In the genomic region with DNA sequence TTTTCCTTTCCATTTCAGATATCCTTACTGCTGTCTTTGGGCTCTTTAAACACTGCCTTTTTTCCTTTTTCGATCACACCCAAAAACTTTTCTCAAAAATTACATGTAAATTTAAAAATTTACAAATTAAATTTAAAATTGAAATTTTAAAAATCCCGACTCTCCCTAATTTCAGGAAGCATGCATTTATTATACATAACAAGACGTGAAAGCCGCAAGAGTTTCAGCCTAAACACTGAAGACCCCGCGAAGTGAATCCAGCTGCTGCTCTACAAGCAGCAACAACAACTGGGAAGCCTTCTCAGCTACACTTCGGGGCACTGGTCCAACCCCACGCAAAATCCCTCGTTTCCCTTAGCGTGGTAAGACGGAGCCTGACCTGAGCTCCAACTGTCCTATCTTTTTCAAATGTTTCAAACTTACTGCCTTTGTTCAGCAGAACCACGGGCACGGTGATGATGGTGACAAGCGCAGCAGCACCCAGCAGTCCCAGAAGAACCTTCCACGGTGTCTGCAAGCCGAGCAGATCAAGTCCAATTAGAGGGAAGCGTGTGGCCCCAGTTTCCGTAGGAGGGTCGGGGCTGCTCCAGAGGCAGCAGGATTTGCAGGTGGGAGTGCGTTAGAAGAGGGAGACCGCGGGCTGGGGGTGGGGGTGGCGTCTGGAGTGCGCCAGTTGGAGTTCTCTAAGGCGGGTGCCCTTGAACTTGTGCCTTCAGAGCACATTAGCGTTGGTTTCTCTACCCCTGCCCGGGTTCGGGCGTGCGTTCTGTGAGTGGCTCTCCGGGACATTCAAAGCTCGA, we compare ENCODE assay signal across 8 cellular contexts. TPM values are rescaled to one million over a fixed set of nuclear protein-coding genes. Genes with fewer than 3 reads are reported as not detected.
DNase-seq lines count a peak whose midpoint lies in the region; ATAC-seq and TF ChIP-seq lines count a peak whose summit lies in the region.

No MANE protein-coding gene starts in this region.

- H3K27ac ChIP-seq in AG04450 (ENCODE audit: low read depth, low read length) (peak overlapping the region; percentile 85), iPS-18a (ENCODE audit: low read length) (no peak overlapping the region), smooth muscle cell (ENCODE audit: low read depth) (peak overlapping the region; percentile 67)

- no peaks in the 10 kb centered on the region for H4K20me1 ChIP-seq in smooth muscle cell (ENCODE audit: low read depth)

- H3K4me2 ChIP-seq in smooth muscle cell = peak overlapping the region; percentile 92

- no peaks in the 10 kb centered on the region for H3K27me3 Mint-ChIP-seq in activated naive CD8-positive, alpha-beta T cell

- peaks cover 15% of the 10 kb centered on the region for H3K36me3 Mint-ChIP-seq in activated naive CD8-positive, alpha-beta T cell

- H3K4me1 ChIP-seq in iPS-18a (ENCODE audit: control insufficient read depth, low read depth, low read length) (peaks cover 17% of the 10 kb centered on the region), smooth muscle cell (ENCODE audit: low read depth) (peaks cover 8% of the 10 kb centered on the region)

- no peaks in the 10 kb centered on the region for H3K9me3 Mint-ChIP-seq in activated naive CD8-positive, alpha-beta T cell (ENCODE audit: low read depth)

- H3K4me1 Mint-ChIP-seq in activated naive CD8-positive, alpha-beta T cell (ENCODE audit: low read depth) = peaks cover 56% of the 10 kb centered on the region

- ATAC-seq in GM18909 (IDR thresholded peaks at IDR 0.05; ENCODE audit: poor library complexity, unreplicated experiment) = no peak

- no peaks in the 10 kb centered on the region for H3K79me2 ChIP-seq in smooth muscle cell (ENCODE audit: low read depth)

- POLR2A ChIA-PET in AG04450 (lab: Yijun Ruan, JAX) = interaction anchor here (0.8 to 2.0 kb wide), 4 partner anchors 15 to 124 kb away, joined by 3 to 14 read pairs (median 4); no protein-coding TSS in a partner anchor

- DNase-seq in AG04450 (ENCODE audit: low read depth, low spot score) (no peak), HuH-7 (ENCODE audit: low spot score) (peak; percentile 23), smooth muscle cell (lab: John Stamatoyannopoulos, UW; ENCODE audit: unreplicated experiment) (no peak), HK-2 (ENCODE audit: unreplicated experiment) (no peak), NAMALWA (ENCODE audit: low spot score) (no peak)

- H2AFZ ChIP-seq in smooth muscle cell (ENCODE audit: low read depth) = peak overlapping the region; percentile 64

- peak overlapping the region; percentile 76 for H3K4me3 ChIP-seq in AG04450 (ENCODE audit: low read depth, low read length)
- peak overlapping the region; percentile 89 for H3K4me3 ChIP-seq in iPS-18a (ENCODE audit: low read length)
- H3K4me3 ChIP-seq in smooth muscle cell = peak overlapping the region; percentile 53

- WGBS in smooth muscle cell (ENCODE audit: low lambda C conversion rate) = 19% methylated on average over 32 of the region's 32 CpGs

- H3K9me3 ChIP-seq in AG04450 (ENCODE audit: control insufficient read depth, insufficient read depth, low read length) (no peaks in the 10 kb centered on the region), iPS-18a (ENCODE audit: control insufficient read depth, low read depth, low read length) (no peaks in the 10 kb centered on the region), smooth muscle cell (replicated peaks; ENCODE audit: low read depth) (no peaks in the 10 kb centered on the region)

- no peak for TF ChIP-seq CTCF in AG04450 (IDR thresholded peaks at IDR 0.05; ENCODE audit: low read depth, low read length)
- no peak for TF ChIP-seq CTCF in smooth muscle cell (IDR thresholded peaks at IDR 0.05; ENCODE audit: borderline replicate concordance, insufficient read depth, poor library complexity, severe bottlenecking)

- peak overlapping the region; percentile 97 for H3K27ac Mint-ChIP-seq in activated naive CD8-positive, alpha-beta T cell

- H3K9ac ChIP-seq in iPS-18a (ENCODE audit: low read length) = peak overlapping the region; percentile 36
- H3K9ac ChIP-seq in smooth muscle cell (ENCODE audit: low read depth) = no peak overlapping the region

- H3K27me3 ChIP-seq in AG04450 (ENCODE audit: control insufficient read depth, insufficient read depth, low read length) (no peaks in the 10 kb centered on the region), iPS-18a (ENCODE audit: control insufficient read depth, insufficient read depth, low read length) (peaks cover 40% of the 10 kb centered on the region), smooth muscle cell (ENCODE audit: low read depth) (no peaks in the 10 kb centered on the region)

- CTCF ChIA-PET in AG04450 (lab: Charles Lee) = interaction anchor here (1.1 to 1.4 kb wide), 4 partner anchors 50 to 225 kb away, joined by 3 to 5 read pairs (median 4); no protein-coding TSS in a partner anchor

- H3K36me3 ChIP-seq in iPS-18a (ENCODE audit: control insufficient read depth, low read depth, low read length) (no peaks in the 10 kb centered on the region), smooth muscle cell (ENCODE audit: low read depth) (no peaks in the 10 kb centered on the region)

- peak overlapping the region; percentile 98 for H3K4me3 Mint-ChIP-seq in activated naive CD8-positive, alpha-beta T cell

- H3F3A ChIP-seq in smooth muscle cell (ENCODE audit: low read depth) = peaks cover 3% of the 10 kb centered on the region

RNA-seq across cellular contexts. Expression of gene DPP4, which starts 0.8 kb away (rescaled TPM):
- polyA plus RNA-seq in AG04450 (2011; rRNA removed) = 54.7 and 61.0 TPM in 2 replicates
- 32.8 and 37.8 TPM in 2 replicates for polyA minus RNA-seq in AG04450 (2011; rRNA and poly(A)+ RNA removed)
- 29.5 and 32.0 TPM in 2 replicates for total RNA-seq in smooth muscle cell
- polyA plus RNA-seq in smooth muscle cell = 17.6 and 24.8 TPM in 2 replicates
